ENCODE assay signal across 1 cellular context in genomic region chr1:155952505-155952890, GRCh38.
TF ChIP-seq lines count a peak whose summit lies in the region.

No MANE protein-coding gene starts in this region.

TF ChIP-seq in HepG2, 621 proteins besides CTCF, POLR2A, EP300 and RAD21:
- no peak for TF ChIP-seq KLF15 (CRISPR knock-in tag; IDR thresholded peaks at IDR 0.05; ENCODE audit: borderline replicate concordance)
- TF ChIP-seq ZNF687 (CRISPR knock-in tag; IDR thresholded peaks at IDR 0.05): no peak
- TF ChIP-seq TOE1 (CRISPR knock-in tag; IDR thresholded peaks at IDR 0.05): no peak
- no peak for TF ChIP-seq TP53 (CRISPR knock-in tag; conservative IDR thresholded peaks at IDR 0.05)
- TF ChIP-seq ZNF512B (CRISPR knock-in tag; IDR thresholded peaks at IDR 0.05; ENCODE audit: borderline replicate concordance): no peak
- TF ChIP-seq ZNF644 (CRISPR knock-in tag; IDR thresholded peaks at IDR 0.05; ENCODE audit: low read depth): no peak
- TF ChIP-seq ZNF205 (CRISPR knock-in tag; IDR thresholded peaks at IDR 0.05): no peak
- TF ChIP-seq ZNF737 (CRISPR knock-in tag; IDR thresholded peaks at IDR 0.05; ENCODE audit: borderline replicate concordance): no peak
- TF ChIP-seq GATAD2A (CRISPR knock-in tag; IDR thresholded peaks at IDR 0.05): no peak
- no peak for TF ChIP-seq DNMT1 (CRISPR knock-in tag; IDR thresholded peaks at IDR 0.05)
- TF ChIP-seq ZNF7 (CRISPR knock-in tag; IDR thresholded peaks at IDR 0.05): no peak
- TF ChIP-seq ZNF160 (CRISPR knock-in tag; IDR thresholded peaks at IDR 0.05): no peak
- no peak for TF ChIP-seq ZNF407 (CRISPR knock-in tag; IDR thresholded peaks at IDR 0.05; ENCODE audit: not compliant biosample characterization)
- TF ChIP-seq ZUFSP (CRISPR knock-in tag; IDR thresholded peaks at IDR 0.05; ENCODE audit: borderline replicate concordance): no peak
- no peak for TF ChIP-seq ZNF432 (CRISPR knock-in tag; IDR thresholded peaks at IDR 0.05; ENCODE audit: borderline replicate concordance)
- no peak for TF ChIP-seq ZNF18 (CRISPR knock-in tag; IDR thresholded peaks at IDR 0.05; ENCODE audit: insufficient replicate concordance)
- no peak for TF ChIP-seq ZNF468 (CRISPR knock-in tag; IDR thresholded peaks at IDR 0.05)
TF ChIP-seq in HepG2: peak in this region for 0.
